ENCODE assay signal across 15 cellular contexts in genomic region chr1:5485968-5486665, GRCh38.
"Had no signal": no experiment of that assay in that cellular context is flagged by ENCODE, and none has a peak within 500 bp of the region (broad histone marks: within the 10 kb centered on the region; RNA-seq: fewer than 3 reads in every experiment).

No MANE protein-coding gene starts in this region.

- DNase-seq: activated B cell treated with CpG ODN at 0.5 μM for 24 hours; activated CD4-positive, alpha-beta T cell treated with anti-CD3 and anti-CD28 coated beads, Interleukin-2, amount 10 ng/mL, durations not matched to agents 24 days and 14 days; activated CD8-positive, alpha-beta T cell treated with anti-CD3 and anti-CD28 coated beads for 36 hours; activated naive CD4-positive, alpha-beta T cell treated with anti-CD3 and anti-CD28 coated beads for 36 hours; activated T-cell treated with anti-CD3 and anti-CD28 coated beads, Interleukin-2, amount 50 U/mL, for 1 hour; caudate nucleus; effector memory CD8-positive, alpha-beta T cell; foreskin fibroblast; left cardiac atrium; nucleus accumbens had no signal

- H3K27me3 ChIP-seq: hepatocyte had no signal

- H3K27ac ChIP-seq: hepatocyte had no signal

- H3K27me3 Mint-ChIP-seq: activated CD4-positive, alpha-beta T cell treated with anti-CD3 and anti-CD28 coated beads, Interleukin-2, amount 10 ng/mL, durations not matched to agents 24 days and 14 days; stimulated activated naive CD8-positive, alpha-beta T cell treated with anti-CD3 and anti-CD28 coated beads, Interleukin-15, Interleukin-2, amounts not matched to agents 100 ng/mL and 50 ng/mL, for 24 hours had no signal

- H3K9me3 Mint-ChIP-seq: activated CD4-positive, alpha-beta T cell treated with anti-CD3 and anti-CD28 coated beads, Interleukin-2, amount 10 ng/mL, durations not matched to agents 24 days and 14 days; activated CD8-positive, alpha-beta T cell treated with anti-CD3 and anti-CD28 coated beads for 36 hours; activated naive CD4-positive, alpha-beta T cell treated with anti-CD3 and anti-CD28 coated beads for 36 hours; effector memory CD8-positive, alpha-beta T cell; natural killer cell treated with Interleukin-12 subunit alpha and Interleukin-12 subunit beta and Interleukin-15 and Interleukin-18, amount 100 ng/mL, for 72 hours; stimulated activated naive CD8-positive, alpha-beta T cell treated with anti-CD3 and anti-CD28 coated beads, Interleukin-15, Interleukin-2, amounts not matched to agents 100 ng/mL and 50 ng/mL, for 24 hours had no signal

- H3K36me3 Mint-ChIP-seq: brain; natural killer cell treated with Interleukin-12 subunit alpha and Interleukin-12 subunit beta and Interleukin-15 and Interleukin-18, amount 100 ng/mL, for 72 hours; type B pancreatic cell had no signal

- H3K4me1 Mint-ChIP-seq: activated B cell treated with CpG ODN at 0.5 μM for 24 hours; activated CD4-positive, alpha-beta T cell treated with anti-CD3 and anti-CD28 coated beads, Interleukin-2, amount 10 ng/mL, durations not matched to agents 24 days and 14 days had no signal

- H3K27ac Mint-ChIP-seq: activated B cell treated with CpG ODN at 0.5 μM for 24 hours; activated CD4-positive, alpha-beta T cell treated with anti-CD3 and anti-CD28 coated beads, Interleukin-2, amount 10 ng/mL, durations not matched to agents 24 days and 14 days; activated CD8-positive, alpha-beta T cell treated with anti-CD3 and anti-CD28 coated beads for 36 hours; activated naive CD4-positive, alpha-beta T cell treated with anti-CD3 and anti-CD28 coated beads for 36 hours; effector memory CD8-positive, alpha-beta T cell; natural killer cell treated with Interleukin-12 subunit alpha and Interleukin-12 subunit beta and Interleukin-15 and Interleukin-18, amount 100 ng/mL, for 72 hours; stimulated activated naive CD8-positive, alpha-beta T cell treated with anti-CD3 and anti-CD28 coated beads, Interleukin-15, Interleukin-2, amounts not matched to agents 100 ng/mL and 50 ng/mL, for 24 hours; type B pancreatic cell had no signal

- H3K4me3 ChIP-seq: hepatocyte had no signal

- H3K4me3 Mint-ChIP-seq: activated B cell treated with CpG ODN at 0.5 μM for 24 hours; activated CD4-positive, alpha-beta T cell treated with anti-CD3 and anti-CD28 coated beads, Interleukin-2, amount 10 ng/mL, durations not matched to agents 24 days and 14 days; activated CD8-positive, alpha-beta T cell treated with anti-CD3 and anti-CD28 coated beads for 36 hours; activated naive CD4-positive, alpha-beta T cell treated with anti-CD3 and anti-CD28 coated beads for 36 hours; brain; effector memory CD8-positive, alpha-beta T cell; natural killer cell treated with Interleukin-12 subunit alpha and Interleukin-12 subunit beta and Interleukin-15 and Interleukin-18, amount 100 ng/mL, for 72 hours; stimulated activated naive CD8-positive, alpha-beta T cell treated with anti-CD3 and anti-CD28 coated beads, Interleukin-15, Interleukin-2, amounts not matched to agents 100 ng/mL and 50 ng/mL, for 24 hours; type B pancreatic cell had no signal
